8 cellular contexts compared by ENCODE assay signal in genomic region chr1:111139956-111140679, GRCh38. TPM values are rescaled to one million over a fixed set of nuclear protein-coding genes. Genes with fewer than 3 reads are reported as not detected.
DNase-seq lines count a peak whose midpoint lies in the region; ATAC-seq and TF ChIP-seq lines count a peak whose summit lies in the region.

Gene CEPT1 (plus strand): TSS chr1:111140223. CDS start chr1:111147715, 7,492 bp downstream.
Gene DRAM2 (minus strand): TSS chr1:111140093. CDS start chr1:111131554, 8,539 bp downstream.

- intact Hi-C loops in activated CD4-positive, alpha-beta T cell treated with anti-CD3 and anti-CD28 coated beads, Interleukin-2, amount 10 ng/mL, durations not matched to agents 24 days and 14 days (cut with micrococcal nuclease), result loop anchor here (1.0 to 10.0 kb wide), 7 partner anchors 61 to 617 kb away; partner anchors contain the start of genes ATP5PB, CD53, DDX20 and DENND2D
- intact Hi-C loops in left colon (cut with DNase I, micrococcal nuclease), result no loop called here

- no peaks in the 10 kb centered on the region for H3K27me3 ChIP-seq in BJ (ENCODE audit: control insufficient read depth, insufficient read depth, low read length)

- peaks cover 26% of the 10 kb centered on the region for H3K36me3 Mint-ChIP-seq in activated CD4-positive, alpha-beta T cell treated with anti-CD3 and anti-CD28 coated beads, Interleukin-2, amount 10 ng/mL, durations not matched to agents 24 days and 14 days (ENCODE audit: low read depth)

- peak within 1 kb of the TSS; percentile 92 for H3K4me3 Mint-ChIP-seq in activated CD4-positive, alpha-beta T cell treated with anti-CD3 and anti-CD28 coated beads, Interleukin-2, amount 10 ng/mL, durations not matched to agents 24 days and 14 days

- H3K27ac Mint-ChIP-seq in activated CD4-positive, alpha-beta T cell treated with anti-CD3 and anti-CD28 coated beads, Interleukin-2, amount 10 ng/mL, durations not matched to agents 24 days and 14 days, result peak within 1 kb of the TSS; percentile 95

- H3K4me1 Mint-ChIP-seq in activated CD4-positive, alpha-beta T cell treated with anti-CD3 and anti-CD28 coated beads, Interleukin-2, amount 10 ng/mL, durations not matched to agents 24 days and 14 days, result peaks cover 33% of the 10 kb centered on the region

- H3K9me3 Mint-ChIP-seq in activated CD4-positive, alpha-beta T cell treated with anti-CD3 and anti-CD28 coated beads, Interleukin-2, amount 10 ng/mL, durations not matched to agents 24 days and 14 days, result no peaks in the 10 kb centered on the region

- CTCF ChIA-PET in BJ (lab: Yijun Ruan, JAX), result interaction anchor here (1.1 to 1.3 kb wide), 3 partner anchors 17 to 260 kb away, joined by 3 to 5 read pairs (median 3); no protein-coding TSS in a partner anchor

- H3K4me3 ChIP-seq in BJ (ENCODE audit: low read depth, low read length) (peak within 1 kb of the TSS; percentile 89), coronary artery (peak within 1 kb of the TSS; percentile 98)

- DNase-seq in BJ (ENCODE audit: low read depth) (peak; percentile 68), NCI-H524 treated with DMSO at 0.1 percent for 48 hours (lab: John Stamatoyannopoulos, UW) (peak; percentile 42), coronary artery (ENCODE audit: low spot score) (peak; percentile 91), left colon (peak; percentile 99 to 100)
- peak; percentile 98 for DNase-seq in activated CD4-positive, alpha-beta T cell treated with anti-CD3 and anti-CD28 coated beads, Interleukin-2, amount 10 ng/mL, durations not matched to agents 24 days and 14 days
- peak; percentile 83 to 85 for DNase-seq in stimulated activated CD4-positive, alpha-beta T cell treated with anti-CD3 and anti-CD28 coated beads, Interleukin-1b, Interleukin-23, amount 100 ng/mL, for 4 hours (ENCODE audit: low read depth in 2 of 2)

- ATAC-seq in GM19324 (IDR thresholded peaks at IDR 0.05; ENCODE audit: low FRiP score, unreplicated experiment), result peak; percentile 81
- ATAC-seq in HG03460 (IDR thresholded peaks at IDR 0.05; ENCODE audit: unreplicated experiment), result peak; percentile 62
- ATAC-seq in left colon, result peak; percentile 94

- POLR2A ChIA-PET in BJ (lab: Charles Lee), result interaction anchor here (0.5 kb wide), 1 partner anchor 1765 kb away, joined by 3 read pairs; no protein-coding TSS in a partner anchor

- H3K27ac ChIP-seq in coronary artery, result peak within 1 kb of the TSS; percentile 91 to 94

- H3K36me3 ChIP-seq in BJ (ENCODE audit: control insufficient read depth, insufficient read depth, low read length), result no peaks in the 10 kb centered on the region; the same call in 1 of the 2 replicates

- no peaks in the 10 kb centered on the region for H3K27me3 Mint-ChIP-seq in activated CD4-positive, alpha-beta T cell treated with anti-CD3 and anti-CD28 coated beads, Interleukin-2, amount 10 ng/mL, durations not matched to agents 24 days and 14 days

- TF ChIP-seq CTCF in BJ (IDR thresholded peaks at IDR 0.05; ENCODE audit: insufficient read depth, low read depth, low read length) (0 out of 2 replicates have a peak, but pooled peaks have one; percentile 11), coronary artery (IDR thresholded peaks at IDR 0.05) (no peak)

RNA-seq across cellular contexts. Expression of gene CEPT1, which starts in this region (rescaled TPM):
- 15.5 and 30.9 TPM in 2 replicates for polyA plus RNA-seq in BJ (2011; rRNA removed)
- 19.8 and 22.0 TPM in 2 replicates for polyA minus RNA-seq in BJ (2011; rRNA and poly(A)+ RNA removed)
- 32.4 and 32.9 TPM in 2 replicates for total RNA-seq in activated CD4-positive, alpha-beta T cell treated with anti-CD3 and anti-CD28 coated beads, Interleukin-2, amount 10 ng/mL, durations not matched to agents 24 days and 14 days
- total RNA-seq in left colon, result 10 to 100 TPM; 30.8 to 37.0 TPM

RNA-seq across cellular contexts. Expression of gene DRAM2, which starts in this region (rescaled TPM):
- 58.8 and 110 TPM in 2 replicates for polyA plus RNA-seq in BJ (2011; rRNA removed)
- 18.4 and 29.3 TPM in 2 replicates for polyA minus RNA-seq in BJ (2011; rRNA and poly(A)+ RNA removed)
- total RNA-seq in activated CD4-positive, alpha-beta T cell treated with anti-CD3 and anti-CD28 coated beads, Interleukin-2, amount 10 ng/mL, durations not matched to agents 24 days and 14 days, result 25.8 and 26.5 TPM in 2 replicates
- total RNA-seq in left colon, result 10 to 100 TPM; 59.8 to 62.1 TPM

Comparison
In these comparisons a context has a peak if more than half of its experiments do, and no peak if none do; other contexts are left out.
1. Peak in every context shown above with its lines: DNase-seq, ATAC-seq, H3K4me3 ChIP-seq and H3K27ac ChIP-seq.
2. DNase-seq: peak in every context shown above with its lines; median percentile 100 in left colon; 98 in activated CD4-positive, alpha-beta T cell treated with anti-CD3 and anti-CD28 coated beads, Interleukin-2, amount 10 ng/mL, durations not matched to agents 24 days and 14 days; 91 in coronary artery; 84 in stimulated activated CD4-positive, alpha-beta T cell treated with anti-CD3 and anti-CD28 coated beads, Interleukin-1b, Interleukin-23, amount 100 ng/mL, for 4 hours; 68 in BJ; 42 in NCI-H524 treated with DMSO at 0.1 percent for 48 hours.